Comparison of ENCODE assay signal across 17 cellular contexts in the genomic region with DNA sequence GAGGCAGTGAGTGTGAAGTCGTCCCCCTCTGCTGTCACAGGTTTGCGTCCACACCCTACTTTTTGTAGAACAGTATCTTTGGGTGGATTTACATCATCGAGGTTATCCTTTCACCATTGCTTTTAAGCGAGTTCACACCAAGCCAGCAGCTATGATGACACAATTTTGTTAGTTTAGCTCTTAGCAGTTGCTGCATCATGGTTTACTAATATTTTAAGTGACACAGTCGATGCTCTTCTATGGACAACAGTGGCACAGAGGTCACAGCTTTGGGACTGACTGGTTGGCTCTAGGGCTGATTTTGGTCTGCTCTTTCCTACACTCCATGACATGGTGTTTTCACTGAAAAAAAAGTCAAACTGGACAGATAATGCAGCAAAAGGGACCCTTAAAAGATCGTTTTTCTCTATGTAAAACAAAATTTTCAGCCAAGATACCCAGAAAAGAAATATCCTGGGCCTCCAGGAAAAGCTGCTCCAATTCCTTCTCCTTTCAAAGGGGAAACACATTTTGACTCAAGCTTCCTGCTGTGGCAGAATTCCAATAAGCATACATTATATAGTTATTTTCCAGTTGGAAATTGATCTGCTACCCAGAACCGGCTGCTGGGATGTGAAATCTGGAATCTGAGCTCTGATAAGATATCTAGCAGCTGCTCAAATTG.
A peak's percentile ranks its signal among the peaks of the same experiment; 100 is the strongest.
DNase-seq lines count a peak whose midpoint lies in the region; ATAC-seq and TF ChIP-seq lines count a peak whose summit lies in the region.
"Had no signal": no experiment of that assay in that cellular context is flagged by ENCODE, and none has a peak within 500 bp of the region (broad histone marks: within the 10 kb centered on the region; RNA-seq: fewer than 3 reads in every experiment).

No MANE protein-coding gene starts in this region.

- peak overlapping the region; percentile 36 for H3K27ac Mint-ChIP-seq in activated CD4-positive, alpha-beta T cell treated with anti-CD3 and anti-CD28 coated beads, Interleukin-2, amount 10 ng/mL, durations not matched to agents 7 days and 5 days
- peak overlapping the region; percentile 36 for H3K27ac Mint-ChIP-seq in activated T-helper 17 cell treated with anti-CD3 and anti-CD28 coated beads, Interleukin-2, amount 50 U/mL, for 72 hours

- H3K36me3 Mint-ChIP-seq in activated CD4-positive, alpha-beta T cell treated with anti-CD3 and anti-CD28 coated beads, Interleukin-2, amount 10 ng/mL, durations not matched to agents 7 days and 5 days (ENCODE audit: low read depth) = peaks cover 15% of the 10 kb centered on the region
- peaks cover 81% of the 10 kb centered on the region for H3K36me3 Mint-ChIP-seq in activated T-helper 17 cell treated with anti-CD3 and anti-CD28 coated beads, Interleukin-2, amount 50 U/mL, for 72 hours (ENCODE audit: low read depth)

- no peaks in the 10 kb centered on the region for H3K9me3 Mint-ChIP-seq in activated CD4-positive, alpha-beta T cell treated with anti-CD3 and anti-CD28 coated beads, Interleukin-2, amount 10 ng/mL, durations not matched to agents 7 days and 5 days
- H3K9me3 Mint-ChIP-seq in activated T-helper 17 cell treated with anti-CD3 and anti-CD28 coated beads, Interleukin-2, amount 50 U/mL, for 72 hours = no peaks in the 10 kb centered on the region

- ATAC-seq in activated T-helper 17 cell treated with anti-CD3 and anti-CD28 coated beads, Interleukin-2, amount 50 U/mL, for 72 hours (replicated peaks) = no peak
- ATAC-seq in gastroesophageal sphincter = no peak

- H3K27me3 Mint-ChIP-seq in activated CD4-positive, alpha-beta T cell treated with anti-CD3 and anti-CD28 coated beads, Interleukin-2, amount 10 ng/mL, durations not matched to agents 7 days and 5 days = no peaks in the 10 kb centered on the region
- H3K27me3 Mint-ChIP-seq in activated T-helper 17 cell treated with anti-CD3 and anti-CD28 coated beads, Interleukin-2, amount 50 U/mL, for 72 hours = no peaks in the 10 kb centered on the region

- H3K9ac ChIP-seq in subcutaneous abdominal adipose tissue (ENCODE audit: low read length in 5 of 5) = no peak overlapping the region

- no peaks in the 10 kb centered on the region for H3K27me3 ChIP-seq in gastroesophageal sphincter
- no peaks in the 10 kb centered on the region for H3K27me3 ChIP-seq in subcutaneous abdominal adipose tissue (ENCODE audit: control insufficient read depth in 5 of 5, insufficient read depth in 4 of 5, low read length in 5 of 5)
- H3K27me3 ChIP-seq: testis had no signal

- no peak for TF ChIP-seq EP300 in gastroesophageal sphincter (IDR thresholded peaks at IDR 0.05)

- 83 to 89% methylated on average over 6 to 7 of the region's 7 CpGs for WGBS in gastroesophageal sphincter (ENCODE audit: low coverage in 1 of 2), 2 donors

- H3K4me1 ChIP-seq in gastroesophageal sphincter = peaks cover 0 to 22% (median 9%) of the 10 kb centered on the region in 3 donors
- peaks cover 4 to 34% (median 27%) of the 10 kb centered on the region in 5 donors for H3K4me1 ChIP-seq in subcutaneous abdominal adipose tissue (ENCODE audit: control insufficient read depth in 5 of 5, insufficient read depth in 5 of 5, low read length in 5 of 5)
- H3K4me1 ChIP-seq: prostate gland had no signal

- POLR2A ChIA-PET in activated CD4-positive, alpha-beta T cell treated with anti-CD3 and anti-CD28 coated beads, Interleukin-2, amount 10 ng/mL, durations not matched to agents 7 days and 5 days (lab: Charles Lee) = no interaction called here

- no peak overlapping the region for H3K4me3 ChIP-seq in gastroesophageal sphincter
- no peak overlapping the region for H3K4me3 ChIP-seq in subcutaneous abdominal adipose tissue (ENCODE audit: low read depth in 1 of 5, low read length in 5 of 5)
- H3K4me3 ChIP-seq: prostate gland, testis had no signal

- CTCF ChIA-PET in activated CD4-positive, alpha-beta T cell treated with anti-CD3 and anti-CD28 coated beads, Interleukin-2, amount 10 ng/mL, durations not matched to agents 7 days and 5 days (lab: Charles Lee) = interaction anchor here (1.2 to 2.0 kb wide), 2 partner anchors 9 to 23 kb away, joined by 3 to 4 read pairs; no protein-coding TSS in a partner anchor

- H3K4me3 Mint-ChIP-seq in activated CD4-positive, alpha-beta T cell treated with anti-CD3 and anti-CD28 coated beads, Interleukin-2, amount 10 ng/mL, durations not matched to agents 7 days and 5 days = no peak overlapping the region
- no peak overlapping the region for H3K4me3 Mint-ChIP-seq in activated T-helper 17 cell treated with anti-CD3 and anti-CD28 coated beads, Interleukin-2, amount 50 U/mL, for 72 hours

- peaks cover 0 to 71% of the 10 kb centered on the region in 2 donors for H3K36me3 ChIP-seq in gastroesophageal sphincter
- H3K36me3 ChIP-seq in subcutaneous abdominal adipose tissue (ENCODE audit: control insufficient read depth in 5 of 5, insufficient read depth in 5 of 5, low read length in 5 of 5) = peaks cover 4 to 67% (median 60%) of the 10 kb centered on the region in 5 donors

- no peaks in the 10 kb centered on the region for H3K4me1 Mint-ChIP-seq in activated CD4-positive, alpha-beta T cell treated with anti-CD3 and anti-CD28 coated beads, Interleukin-2, amount 10 ng/mL, durations not matched to agents 7 days and 5 days
- H3K4me1 Mint-ChIP-seq in activated T-helper 17 cell treated with anti-CD3 and anti-CD28 coated beads, Interleukin-2, amount 50 U/mL, for 72 hours = peaks cover 5% of the 10 kb centered on the region

- TF ChIP-seq POLR2A in gastroesophageal sphincter (IDR thresholded peaks at IDR 0.05) = no peak

- H3K27ac ChIP-seq in gastroesophageal sphincter = peak overlapping the region in 3 of 4 donors; percentile 70 to 83 (median 76)
- H3K27ac ChIP-seq in subcutaneous abdominal adipose tissue (ENCODE audit: low read depth, low read length) = peak overlapping the region; percentile 85

- no peak for DNase-seq in activated CD4-positive, alpha-beta T cell treated with anti-CD3 and anti-CD28 coated beads, Interleukin-2, amount 10 ng/mL, durations not matched to agents 7 days and 5 days
- DNase-seq in activated CD4-positive, alpha-beta T cell treated with anti-CD3 and anti-CD28 coated beads for 1 hour = no peak
- DNase-seq in activated gamma-delta T cell treated with Interleukin-2 at 50 U/mL for 16 hours (no peak), hepatic stellate cell (ENCODE audit: low spot score) (no peak), mesenteric fat pad (ENCODE audit: low spot score) (no peak)
- DNase-seq: activated CD4-positive, CD25-positive, alpha-beta regulatory T cell treated with anti-CD3 and anti-CD28 coated beads, Interleukin-2, amount 50 U/mL, for 72 hours; activated naive CD4-positive, alpha-beta T cell treated with anti-CD3 and anti-CD28 coated beads, Interleukin-2, amount 50 U/mL, for 16 hours; effector CD4-positive, alpha-beta T cell; GOT3; mesendoderm; NCI-H1436 treated with DMSO at 0.1 percent for 48 hours; NCI-H748 treated with DMSO at 0.1 percent for 48 hours had no signal

- no peak for TF ChIP-seq CTCF in gastroesophageal sphincter (IDR thresholded peaks at IDR 0.05)

- H3K9me3 ChIP-seq in gastroesophageal sphincter (peaks cover 0 to 8% (median 0%) of the 10 kb centered on the region in 3 donors), subcutaneous abdominal adipose tissue (ENCODE audit: control insufficient read depth in 5 of 5, low read length in 5 of 5) (no peaks in the 10 kb centered on the region)
- H3K9me3 ChIP-seq: prostate gland, testis had no signal
